In the genomic region with DNA sequence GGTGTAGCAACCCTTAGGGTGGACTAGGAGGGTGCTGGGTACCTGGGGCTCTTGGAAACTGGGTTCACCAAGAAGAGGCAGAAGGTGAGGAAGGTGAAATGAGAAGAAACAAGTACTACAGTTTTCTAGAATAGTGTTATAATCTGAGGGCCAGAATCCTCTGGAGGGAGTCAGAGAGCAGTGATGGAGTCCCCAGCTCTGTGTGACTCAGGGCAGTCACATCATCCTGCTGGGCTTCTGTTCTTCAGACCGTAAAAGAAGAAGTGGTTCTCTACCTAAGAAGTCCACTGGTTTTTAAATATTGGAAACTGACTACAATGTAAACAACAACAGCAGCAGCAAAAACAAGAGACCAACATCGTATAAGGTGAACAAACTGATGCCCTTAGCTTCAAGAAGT, we compare ENCODE assay signal across 8 cellular contexts.
DNase-seq lines count a peak whose midpoint lies in the region; ATAC-seq and TF ChIP-seq lines count a peak whose summit lies in the region.

No MANE protein-coding gene starts in this region.

- H2BK5ac ChIP-seq in IMR-90 (ENCODE audit: low read depth, low read length, poor library complexity, severe bottlenecking), result no peak overlapping the region

- peak; percentile 69 for TF ChIP-seq RAD21 in IMR-90 (IDR thresholded peaks at IDR 0.05; ENCODE audit: low read length)

- no peaks in the 10 kb centered on the region for H3K9me1 ChIP-seq in IMR-90 (ENCODE audit: insufficient read depth, low read length)

- no peak for TF ChIP-seq POLR2A in IMR-90 (IDR thresholded peaks at IDR 0.05; ENCODE audit: low read depth, low read length)

- H3K36me3 Mint-ChIP-seq in neural progenitor cell, result peaks cover 11% of the 10 kb centered on the region

- no peak overlapping the region for H3K4me2 ChIP-seq in IMR-90 (ENCODE audit: low read depth, low read length)
- no peak overlapping the region for H3K4me2 ChIP-seq in neural progenitor cell

- no peak overlapping the region for H4K8ac ChIP-seq in IMR-90 (ENCODE audit: low read depth in 2 of 2, low read length in 2 of 2)

- H3K79me1 ChIP-seq in IMR-90 (ENCODE audit: low read depth in 1 of 2, low read length in 2 of 2), result peaks cover 0 to 21% of the 10 kb centered on the region in 2 experiments; a peak in 2 of 4 replicates

- DNase-seq in SIG-M5 treated with dmso at 0.1 percent for 504 hours (lab: John Stamatoyannopoulos, UW; ENCODE audit: unreplicated experiment) (peak; percentile 64), SIG-M5 (lab: John Stamatoyannopoulos, UW) (no peak), IMR-90 (peak; percentile 64), astrocyte of the spinal cord (ENCODE audit: low read depth, low spot score) (no peak), neural progenitor cell (ENCODE audit: low spot score) (peak; percentile 48), NCI-H1436 treated with DMSO at 0.1 percent for 48 hours (lab: John Stamatoyannopoulos, UW) (no peak), HuH-7.5 (ENCODE audit: low spot score) (no peak)

- H2AK9ac ChIP-seq in IMR-90 (replicated peaks; ENCODE audit: low read depth, low read length, poor library complexity), result no peak overlapping the region

- H3K27ac ChIP-seq in IMR-90 (ENCODE audit: insufficient read depth, low read length) (no peak overlapping the region), neural progenitor cell (no peak overlapping the region)

- H2AFZ ChIP-seq in IMR-90 (replicated peaks; ENCODE audit: low read length, poor library complexity) (no peak overlapping the region), neural progenitor cell (replicated peaks) (no peak overlapping the region)

- no peak overlapping the region for H3K56ac ChIP-seq in IMR-90 (ENCODE audit: extremely low read depth, insufficient read depth, low read length)

- POLR2A ChIA-PET in IMR-90 (lab: Charles Lee; ENCODE audit: unreplicated experiment), result no interaction called here

- 0 out of 2 replicates have a peak, but pooled peaks cover 1% of the 10 kb centered on the region for H3K36me3 ChIP-seq in IMR-90 (ENCODE audit: control insufficient read depth, insufficient read depth, low read length)
- no peaks in the 10 kb centered on the region for H3K36me3 ChIP-seq in neural progenitor cell

- no peak overlapping the region for H3K4me3 ChIP-seq in IMR-90 (ENCODE audit: insufficient read depth, low read depth, low read length)
- no peak overlapping the region for H3K4me3 ChIP-seq in astrocyte of the spinal cord (ENCODE audit: low read depth, low read length)
- H3K4me3 ChIP-seq in neural progenitor cell, result no peak overlapping the region

- no peak overlapping the region for H3K23ac ChIP-seq in IMR-90 (ENCODE audit: low read depth, low read length)

- ATAC-seq in IMR-90 (ENCODE audit: low read depth) (peak; percentile 70), HG03025 (IDR thresholded peaks at IDR 0.05; ENCODE audit: low FRiP score, unreplicated experiment) (no peak)

- no peak overlapping the region for H4K91ac ChIP-seq in IMR-90 (ENCODE audit: insufficient read depth, low read depth, low read length)

- no peaks in the 10 kb centered on the region for H3K9me3 Mint-ChIP-seq in neural progenitor cell

- H2BK120ac ChIP-seq in IMR-90 (ENCODE audit: low read depth, low read length), result no peak overlapping the region

- H3K4ac ChIP-seq in IMR-90 (ENCODE audit: low read depth, low read length), result no peak overlapping the region

- in situ Hi-C loops in IMR-90 (cut with MboI; ENCODE audit: low sequenced_read_pairs) (loop anchor here (10.0 kb wide), 1 partner anchor 391 kb away; no protein-coding TSS in a partner anchor), astrocyte of the spinal cord (cut with HindIII; ENCODE audit: low sequenced_read_pairs) (no loop called here)

- dilution Hi-C loops in IMR-90 (cut with HindIII; ENCODE audit: low sequenced_read_pairs, unreplicated experiment), result no loop called here

- H2AK5ac ChIP-seq in IMR-90 (ENCODE audit: low read depth, low read length), result no peak overlapping the region

- H3K14ac ChIP-seq in IMR-90 (replicated peaks; ENCODE audit: low read depth, low read length), result no peak overlapping the region

- TF ChIP-seq CTCF in IMR-90 (conservative IDR thresholded peaks at IDR 0.05; ENCODE audit: low read depth, low read length) (peak; percentile 54), astrocyte of the spinal cord (IDR thresholded peaks at IDR 0.05; ENCODE audit: low read depth, low read length) (peak; percentile 22), neural progenitor cell (IDR thresholded peaks at IDR 0.05) (peak; percentile 45)

- intact Hi-C loops in IMR-90 (cut with micrococcal nuclease), result loop anchor here (10.0 kb wide), 1 partner anchor 611 kb away; no protein-coding TSS in a partner anchor

- WGBS in IMR-90 (ENCODE audit: extremely low coverage in 2 of 2, insufficient read length in 1 of 2), 2 experiments, result no CpG with 5 or more reads among the region's 2 CpGs

- no peaks in the 10 kb centered on the region for H3K27me3 ChIP-seq in IMR-90 (ENCODE audit: control insufficient read depth, insufficient read depth, low read length)
- H3K27me3 ChIP-seq in neural progenitor cell, result no peaks in the 10 kb centered on the region

- H3F3A ChIP-seq in neural progenitor cell (ENCODE audit: low read depth), result no peaks in the 10 kb centered on the region

- CTCF ChIA-PET in IMR-90 (lab: Yijun Ruan, JAX), result interaction anchor here (1.0 kb wide), 1 partner anchor 125 kb away, joined by 5 read pairs; no protein-coding TSS in a partner anchor

- H3K27me3 Mint-ChIP-seq in neural progenitor cell (ENCODE audit: insufficient read depth, low read depth), result peaks cover 2% of the 10 kb centered on the region

- no peak overlapping the region for H3K4me3 Mint-ChIP-seq in neural progenitor cell

- no peak overlapping the region for H3K9ac ChIP-seq in IMR-90 (ENCODE audit: low read depth, low read length)
- H3K9ac ChIP-seq in neural progenitor cell, result no peak overlapping the region

- H3K79me2 ChIP-seq in neural progenitor cell (ENCODE audit: low read depth), result no peaks in the 10 kb centered on the region

- no peak overlapping the region for H4K5ac ChIP-seq in IMR-90 (ENCODE audit: low read depth, low read length)

- no peak overlapping the region for H2BK20ac ChIP-seq in IMR-90 (ENCODE audit: low read depth, low read length)

- H3K18ac ChIP-seq in IMR-90 (ENCODE audit: low read depth, low read length), result no peak overlapping the region

- no peak overlapping the region for H2BK15ac ChIP-seq in IMR-90 (ENCODE audit: low read depth, low read length)

- BruUV-seq in IMR-90 (replicated peaks; lab: Mats Ljungman, UMichigan), result no TSS peak

- H3K4me1 Mint-ChIP-seq in neural progenitor cell, result peaks cover 21% of the 10 kb centered on the region

- no peak overlapping the region for H3K27ac Mint-ChIP-seq in neural progenitor cell

- H3K4me1 ChIP-seq in IMR-90 (ENCODE audit: control insufficient read depth, insufficient read depth, low read length) (peaks cover 10% of the 10 kb centered on the region), neural progenitor cell (peaks cover 4% of the 10 kb centered on the region)

- H3K9me3 ChIP-seq in IMR-90 (ENCODE audit: control insufficient read depth, insufficient read depth, low read length), result no peaks in the 10 kb centered on the region
- no peaks in the 10 kb centered on the region for H3K9me3 ChIP-seq in neural progenitor cell (ENCODE audit: low read depth)

- H4K20me1 ChIP-seq in IMR-90 (ENCODE audit: insufficient read depth, low read length) (no peaks in the 10 kb centered on the region), neural progenitor cell (ENCODE audit: low read depth) (no peaks in the 10 kb centered on the region)

TF ChIP-seq in IMR-90, 13 proteins besides CTCF, POLR2A, EP300 and RAD21:
- TF ChIP-seq MAZ (IDR thresholded peaks at IDR 0.05; ENCODE audit: borderline replicate concordance, low read depth, low read length) (no peak), RFX5 (IDR thresholded peaks at IDR 0.05; ENCODE audit: low read depth, low read length) (no peak), RCOR1 (IDR thresholded peaks at IDR 0.05; ENCODE audit: insufficient replicate concordance, low read length) (no peak), MXI1 (IDR thresholded peaks at IDR 0.05; ENCODE audit: borderline replicate concordance, low read depth, low read length) (no peak), SMC3 (IDR thresholded peaks at IDR 0.05; ENCODE audit: low read depth, low read length) (peak; percentile 55)
- TF ChIP-seq, protein P1, sequence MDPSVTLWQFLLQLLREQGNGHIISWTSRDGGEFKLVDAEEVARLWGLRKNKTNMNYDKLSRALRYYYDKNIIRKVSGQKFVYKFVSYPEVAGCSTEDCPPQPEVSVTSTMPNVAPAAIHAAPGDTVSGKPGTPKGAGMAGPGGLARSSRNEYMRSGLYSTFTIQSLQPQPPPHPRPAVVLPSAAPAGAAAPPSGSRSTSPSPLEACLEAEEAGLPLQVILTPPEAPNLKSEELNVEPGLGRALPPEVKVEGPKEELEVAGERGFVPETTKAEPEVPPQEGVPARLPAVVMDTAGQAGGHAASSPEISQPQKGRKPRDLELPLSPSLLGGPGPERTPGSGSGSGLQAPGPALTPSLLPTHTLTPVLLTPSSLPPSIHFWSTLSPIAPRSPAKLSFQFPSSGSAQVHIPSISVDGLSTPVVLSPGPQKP (IDR thresholded peaks at IDR 0.05; ENCODE audit: borderline replicate concordance, low read depth, low read length), result no peak
- TF ChIP-seq, protein P2, sequence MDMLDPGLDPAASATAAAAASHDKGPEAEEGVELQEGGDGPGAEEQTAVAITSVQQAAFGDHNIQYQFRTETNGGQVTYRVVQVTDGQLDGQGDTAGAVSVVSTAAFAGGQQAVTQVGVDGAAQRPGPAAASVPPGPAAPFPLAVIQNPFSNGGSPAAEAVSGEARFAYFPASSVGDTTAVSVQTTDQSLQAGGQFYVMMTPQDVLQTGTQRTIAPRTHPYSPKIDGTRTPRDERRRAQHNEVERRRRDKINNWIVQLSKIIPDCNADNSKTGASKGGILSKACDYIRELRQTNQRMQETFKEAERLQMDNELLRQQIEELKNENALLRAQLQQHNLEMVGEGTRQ (IDR thresholded peaks at IDR 0.05; ENCODE audit: low read depth, low read length), result no peak

Comparison
In these comparisons a context has a peak if more than half of its experiments do, and no peak if none do; other contexts are left out.
1. DNase-seq: peak in SIG-M5 treated with dmso at 0.1 percent for 504 hours (single experiment), IMR-90 (single experiment) and neural progenitor cell (single experiment); none in SIG-M5 (single experiment), astrocyte of the spinal cord (single experiment), NCI-H1436 treated with DMSO at 0.1 percent for 48 hours (single experiment) and HuH-7.5 (single experiment).
2. Peak in every context shown above with its lines, with median percentiles within 50 percentile points of each other: CTCF ChIP-seq.